ENCODE assay signal across 21 cellular contexts in genomic region chr2:69255760-69256159, GRCh38.
"Had no signal": no experiment of that assay in that cellular context is flagged by ENCODE, and none has a peak within 500 bp of the region (broad histone marks: within the 10 kb centered on the region; RNA-seq: fewer than 3 reads in every experiment).

No MANE protein-coding gene starts in this region.

- H3K36me3 Mint-ChIP-seq: activated naive CD4-positive, alpha-beta T cell treated with anti-CD3 and anti-CD28 coated beads, Interleukin-2, amount 50 U/mL, for 24 hours; T-cell had no signal

- H3K4me3 ChIP-seq: SK-N-MC had no signal

- H3K4me1 Mint-ChIP-seq: activated CD4-positive, alpha-beta T cell treated with anti-CD3 and anti-CD28 coated beads for 36 hours; activated naive CD4-positive, alpha-beta T cell treated with anti-CD3 and anti-CD28 coated beads, Interleukin-2, amount 50 U/mL, for 24 hours; central memory CD8-positive, alpha-beta T cell; T-cell had no signal

- H3K4me3 Mint-ChIP-seq: activated CD4-positive, alpha-beta T cell treated with anti-CD3 and anti-CD28 coated beads for 36 hours; activated CD8-positive, alpha-beta T cell treated with anti-CD3 and anti-CD28 coated beads, Interleukin-2, amount 10 ng/mL, durations not matched to agents 7 days and 5 days; activated naive CD4-positive, alpha-beta T cell treated with anti-CD3 and anti-CD28 coated beads, Interleukin-2, amount 50 U/mL, for 24 hours; central memory CD8-positive, alpha-beta T cell; T-cell had no signal

- DNase-seq: activated CD4-positive, alpha-beta T cell treated with anti-CD3 and anti-CD28 coated beads for 36 hours; activated CD4-positive, alpha-beta T cell treated with anti-CD3 and anti-CD28 coated beads, Interleukin-2, amount 50 U/mL, for 4 hours; activated CD8-positive, alpha-beta memory T cell treated with anti-CD3 and anti-CD28 coated beads, Interleukin-2, amount 50 U/mL, for 48 hours; activated CD8-positive, alpha-beta T cell treated with anti-CD3 and anti-CD28 coated beads, Interleukin-2, amount 10 ng/mL, durations not matched to agents 7 days and 5 days; activated T-cell treated with anti-CD3 and anti-CD28 coated beads, Interleukin-2, amount 50 U/mL, for 1 hour; aorta; NCI-H1092; NCI-H1417; NCI-H2029; NCI-H2107; NCI-H2171 treated with DMSO at 0.1 percent for 48 hours; NCI-H226; NCI-H526 treated with DMSO at 0.1 percent for 48 hours; SIG-M5; T-cell; T-helper 2 cell; T1000 had no signal

- H3K27ac Mint-ChIP-seq: activated CD4-positive, alpha-beta T cell treated with anti-CD3 and anti-CD28 coated beads for 36 hours; activated CD8-positive, alpha-beta T cell treated with anti-CD3 and anti-CD28 coated beads, Interleukin-2, amount 10 ng/mL, durations not matched to agents 7 days and 5 days; activated naive CD4-positive, alpha-beta T cell treated with anti-CD3 and anti-CD28 coated beads, Interleukin-2, amount 50 U/mL, for 24 hours; T-cell had no signal

- H3K27ac ChIP-seq: SK-N-MC, VCaP had no signal

- ATAC-seq: activated CD4-positive, alpha-beta T cell treated with anti-CD3 and anti-CD28 coated beads for 36 hours; activated CD8-positive, alpha-beta T cell treated with anti-CD3 and anti-CD28 coated beads, Interleukin-2, amount 10 ng/mL, durations not matched to agents 7 days and 5 days; T-cell had no signal
